ENCODE assay signal across 14 cellular contexts in genomic region chr12:132214906-132215643, GRCh38.
DNase-seq lines count a peak whose midpoint lies in the region; ATAC-seq, FAIRE-seq and TF ChIP-seq lines count a peak whose summit lies in the region.
"Had no signal": no experiment of that assay in that cellular context is flagged by ENCODE, and none has a peak within 500 bp of the region (broad histone marks: within the 10 kb centered on the region; RNA-seq: fewer than 3 reads in every experiment).

No MANE protein-coding gene starts in this region.

- peaks cover 3% of the 10 kb centered on the region for H3K4me1 Mint-ChIP-seq in activated naive CD8-positive, alpha-beta T cell treated with anti-CD3 and anti-CD28 coated beads, Interleukin-2, amount 10 ng/mL, durations not matched to agents 7 days and 5 days
- peaks cover 2% of the 10 kb centered on the region for H3K4me1 Mint-ChIP-seq in activated naive CD8-positive, alpha-beta T cell treated with anti-CD3 and anti-CD28 coated beads, Interleukin-2, amount 50 U/mL, for 24 hours
- no peaks in the 10 kb centered on the region for H3K4me1 Mint-ChIP-seq in neural progenitor cell
- no peaks in the 10 kb centered on the region for H3K4me1 Mint-ChIP-seq in MCF 10A (ENCODE audit: insufficient read depth, unreplicated experiment)

- H2AFZ ChIP-seq in neural progenitor cell (replicated peaks) = no peak overlapping the region

- POLR2A ChIA-PET in activated naive CD8-positive, alpha-beta T cell treated with anti-CD3 and anti-CD28 coated beads, Interleukin-2, amount 10 ng/mL, durations not matched to agents 7 days and 5 days (lab: Charles Lee) = no interaction called here
- POLR2A ChIA-PET in MCF 10A (lab: Yijun Ruan, JAX) = no interaction called here

- H3K9me3 ChIP-seq in WERI-Rb-1 (ENCODE audit: severe bottlenecking) (no peaks in the 10 kb centered on the region), neural progenitor cell (ENCODE audit: low read depth) (no peaks in the 10 kb centered on the region)

- no peak for DNase-seq in activated naive CD8-positive, alpha-beta T cell treated with anti-CD3 and anti-CD28 coated beads, Interleukin-2, amount 10 ng/mL, durations not matched to agents 7 days and 5 days
- no peak for DNase-seq in activated naive CD8-positive, alpha-beta T cell treated with anti-CD3 and anti-CD28 coated beads, Interleukin-2, amount 50 U/mL, for 24 hours
- DNase-seq in H7 = peak; percentile 76
- no peak for DNase-seq in WERI-Rb-1
- DNase-seq in neural progenitor cell (ENCODE audit: low spot score) = peak; percentile 41
- no peak for DNase-seq in MCF 10A (ENCODE audit: unreplicated experiment)
- DNase-seq in frontal cortex (ENCODE audit: low spot score in 2 of 2) = no peak
- DNase-seq in NCI-H2196 (lab: John Stamatoyannopoulos, UW; ENCODE audit: unreplicated experiment) = no peak
- DNase-seq: NCI-H1048, NCI-H1694, NCI-H345, SW 1271 had no signal

- ATAC-seq in activated naive CD8-positive, alpha-beta T cell treated with anti-CD3 and anti-CD28 coated beads, Interleukin-2, amount 10 ng/mL, durations not matched to agents 7 days and 5 days (ENCODE audit: low read depth) = peak; percentile 35
- ATAC-seq in activated naive CD8-positive, alpha-beta T cell treated with anti-CD3 and anti-CD28 coated beads, Interleukin-2, amount 50 U/mL, for 24 hours = no peak

- no peak overlapping the region for H3K9ac ChIP-seq in neural progenitor cell

- no peaks in the 10 kb centered on the region for H3F3A ChIP-seq in neural progenitor cell (ENCODE audit: low read depth)

- peaks cover 11% of the 10 kb centered on the region for H3K9me3 Mint-ChIP-seq in activated naive CD8-positive, alpha-beta T cell treated with anti-CD3 and anti-CD28 coated beads, Interleukin-2, amount 10 ng/mL, durations not matched to agents 7 days and 5 days
- H3K9me3 Mint-ChIP-seq in activated naive CD8-positive, alpha-beta T cell treated with anti-CD3 and anti-CD28 coated beads, Interleukin-2, amount 50 U/mL, for 24 hours = no peaks in the 10 kb centered on the region
- peaks cover 11% of the 10 kb centered on the region for H3K9me3 Mint-ChIP-seq in neural progenitor cell
- H3K9me3 Mint-ChIP-seq in MCF 10A (ENCODE audit: unreplicated experiment) = no peaks in the 10 kb centered on the region
- H3K9me3 Mint-ChIP-seq: CD4-positive, alpha-beta T cell had no signal

- no peaks in the 10 kb centered on the region for H3K4me1 ChIP-seq in neural progenitor cell

- H3K27me3 ChIP-seq in H7 (ENCODE audit: control insufficient read depth, insufficient read depth, low read length) (no peaks in the 10 kb centered on the region; the same call in none of the 2 replicates), WERI-Rb-1 (ENCODE audit: insufficient read depth, low read depth, severe bottlenecking) (no peaks in the 10 kb centered on the region), neural progenitor cell (peaks cover 89% of the 10 kb centered on the region)

- H3K36me3 ChIP-seq in H7 (replicated peaks; ENCODE audit: control insufficient read depth, insufficient read depth, low read length) (no peaks in the 10 kb centered on the region), WERI-Rb-1 (no peaks in the 10 kb centered on the region), neural progenitor cell (no peaks in the 10 kb centered on the region)

- no peaks in the 10 kb centered on the region for H3K36me3 Mint-ChIP-seq in activated naive CD8-positive, alpha-beta T cell treated with anti-CD3 and anti-CD28 coated beads, Interleukin-2, amount 10 ng/mL, durations not matched to agents 7 days and 5 days
- no peaks in the 10 kb centered on the region for H3K36me3 Mint-ChIP-seq in activated naive CD8-positive, alpha-beta T cell treated with anti-CD3 and anti-CD28 coated beads, Interleukin-2, amount 50 U/mL, for 24 hours (ENCODE audit: low read depth)
- H3K36me3 Mint-ChIP-seq in neural progenitor cell (no peaks in the 10 kb centered on the region), MCF 10A (ENCODE audit: insufficient read depth, unreplicated experiment) (no peaks in the 10 kb centered on the region)

- FAIRE-seq in frontal cortex (lab: Jason Lieb, UNC) = no peak

- CTCF ChIA-PET in MCF 10A (lab: Yijun Ruan, JAX) = interaction anchor here (0.5 kb wide), 1 partner anchor 212 kb away, joined by 4 read pairs; no protein-coding TSS in a partner anchor

- intact Hi-C loops in MCF 10A (cut with micrococcal nuclease) = no loop called here

- H3K4me3 ChIP-seq in H7 (ENCODE audit: insufficient read depth, low read depth, low read length) (no peak overlapping the region), WERI-Rb-1 (ENCODE audit: low read depth, low read length) (no peak overlapping the region), neural progenitor cell (no peak overlapping the region)

- H3K4me3 Mint-ChIP-seq in activated naive CD8-positive, alpha-beta T cell treated with anti-CD3 and anti-CD28 coated beads, Interleukin-2, amount 10 ng/mL, durations not matched to agents 7 days and 5 days = no peak overlapping the region
- no peak overlapping the region for H3K4me3 Mint-ChIP-seq in activated naive CD8-positive, alpha-beta T cell treated with anti-CD3 and anti-CD28 coated beads, Interleukin-2, amount 50 U/mL, for 24 hours
- H3K4me3 Mint-ChIP-seq in neural progenitor cell (no peak overlapping the region), MCF 10A (ENCODE audit: unreplicated experiment) (no peak overlapping the region)
- H3K4me3 Mint-ChIP-seq: B cell; CD4-positive, alpha-beta T cell had no signal

- no peaks in the 10 kb centered on the region for H3K79me2 ChIP-seq in neural progenitor cell (ENCODE audit: low read depth)

- H3K27ac ChIP-seq in WERI-Rb-1 (no peak overlapping the region), neural progenitor cell (no peak overlapping the region)

- TF ChIP-seq CTCF in WERI-Rb-1 (IDR thresholded peaks at IDR 0.05; ENCODE audit: low read depth, low read length) (peak; percentile 43; the same call in 1 of the 2 replicates), neural progenitor cell (IDR thresholded peaks at IDR 0.05) (peak; percentile 10), MCF 10A (IDR thresholded peaks at IDR 0.05; ENCODE audit: unreplicated experiment) (no peak)

- no peak overlapping the region for H3K27ac Mint-ChIP-seq in activated naive CD8-positive, alpha-beta T cell treated with anti-CD3 and anti-CD28 coated beads, Interleukin-2, amount 10 ng/mL, durations not matched to agents 7 days and 5 days
- H3K27ac Mint-ChIP-seq in activated naive CD8-positive, alpha-beta T cell treated with anti-CD3 and anti-CD28 coated beads, Interleukin-2, amount 50 U/mL, for 24 hours = no peak overlapping the region
- no peak overlapping the region for H3K27ac Mint-ChIP-seq in neural progenitor cell
- no peak overlapping the region for H3K27ac Mint-ChIP-seq in MCF 10A (ENCODE audit: low read depth, unreplicated experiment)
- H3K27ac Mint-ChIP-seq: CD4-positive, alpha-beta T cell had no signal

- no peak overlapping the region for H3K4me2 ChIP-seq in neural progenitor cell

- no TSS peak for BruUV-seq in MCF 10A (replicated peaks; lab: Mats Ljungman, UMichigan)

- H3K27me3 Mint-ChIP-seq in activated naive CD8-positive, alpha-beta T cell treated with anti-CD3 and anti-CD28 coated beads, Interleukin-2, amount 10 ng/mL, durations not matched to agents 7 days and 5 days = peaks cover 13% of the 10 kb centered on the region
- peaks cover 22% of the 10 kb centered on the region for H3K27me3 Mint-ChIP-seq in activated naive CD8-positive, alpha-beta T cell treated with anti-CD3 and anti-CD28 coated beads, Interleukin-2, amount 50 U/mL, for 24 hours
- H3K27me3 Mint-ChIP-seq in neural progenitor cell (ENCODE audit: insufficient read depth, low read depth) (peaks cover 33% of the 10 kb centered on the region), MCF 10A (ENCODE audit: insufficient read depth, unreplicated experiment) (peaks cover 77% of the 10 kb centered on the region)

- no peaks in the 10 kb centered on the region for H4K20me1 ChIP-seq in neural progenitor cell (ENCODE audit: low read depth)

Comparison
In these comparisons a context has a peak if more than half of its experiments do, and no peak if none do; other contexts are left out.
1. DNase-seq: peak in H7 (single experiment) and neural progenitor cell (single experiment); none in activated naive CD8-positive, alpha-beta T cell treated with anti-CD3 and anti-CD28 coated beads, Interleukin-2, amount 10 ng/mL, durations not matched to agents 7 days and 5 days (single experiment), activated naive CD8-positive, alpha-beta T cell treated with anti-CD3 and anti-CD28 coated beads, Interleukin-2, amount 50 U/mL, for 24 hours (single experiment), WERI-Rb-1 (single experiment), MCF 10A (single experiment), frontal cortex (0 of 2) and NCI-H2196 (single experiment).